In genomic region chr22:43993072-43993760, GRCh38 we compare ENCODE assay signal across 8 cellular contexts. TPM values are rescaled to one million over a fixed set of nuclear protein-coding genes. Genes with fewer than 3 reads are reported as not detected.
DNase-seq lines count a peak whose midpoint lies in the region; TF ChIP-seq lines count a peak whose summit lies in the region.

No MANE protein-coding gene starts in this region.

- peaks cover 41% of the 10 kb centered on the region for H3K79me1 ChIP-seq in mesenchymal stem cell (replicated peaks; ENCODE audit: low read length, poor library complexity, severe bottlenecking)

- no peak overlapping the region for H2BK120ac ChIP-seq in mesenchymal stem cell (ENCODE audit: low read depth, low read length)

- H3K4me1 ChIP-seq in A673 (ENCODE audit: insufficient read depth, low read length, poor library complexity, severe bottlenecking) (peaks cover 3% of the 10 kb centered on the region), mesenchymal stem cell (ENCODE audit: control insufficient read depth, insufficient read depth, low read depth, low read length) (no peaks in the 10 kb centered on the region)

- H4K8ac ChIP-seq in mesenchymal stem cell (ENCODE audit: low read length): no peak overlapping the region

- CTCF ChIA-PET in A673 (lab: Charles Lee): interaction anchor here (0.5 to 2.6 kb wide), 20 partner anchors 10 to 632 kb away, joined by 3 to 33 read pairs (median 3); partner anchors contain the start of genes SAMM50 and SHISAL1

- no peak overlapping the region for H3K14ac ChIP-seq in mesenchymal stem cell (ENCODE audit: low read length in 2 of 2)

- POLR2A ChIA-PET in A673 (lab: Charles Lee; ENCODE audit: low non-redundant PET): no interaction called here

- intact Hi-C loops in A673 (cut with micrococcal nuclease; ENCODE audit: unreplicated experiment): loop anchor here (1.0 to 10.0 kb wide), 2 partner anchors 362 to 633 kb away; no protein-coding TSS in a partner anchor

- no peak overlapping the region for H2BK5ac ChIP-seq in mesenchymal stem cell (ENCODE audit: low read depth, low read length, poor library complexity, severe bottlenecking)

- in situ Hi-C loops in GM13977 (cut with MboI; ENCODE audit: low pct_unique_long_range_greater_than_20kb, low sequenced_read_pairs, unreplicated experiment): loop anchor here (25.0 kb wide), 1 partner anchor 619 kb away; no protein-coding TSS in a partner anchor

- 47% methylated on average over 17 of the region's 20 CpGs for WGBS in mesenchymal stem cell

- no TSS peak for BruUV-seq in A673 (replicated peaks; lab: Mats Ljungman, UMichigan)

- DNase-seq in A673 (ENCODE audit: low spot score): peak; percentile 72
- peak; percentile 84 for DNase-seq in GM13977 (ENCODE audit: low spot score)
- DNase-seq in NCI-H345 treated with DMSO at 0.1 percent for 48 hours (lab: John Stamatoyannopoulos, UW; ENCODE audit: unreplicated experiment): peak; percentile 18
- DNase-seq in activated CD4-positive, alpha-beta T cell treated with anti-CD3 and anti-CD28 coated beads, Interleukin-2, amount 50 U/mL, for 48 hours: peak; percentile 55 to 68
- DNase-seq in effector CD4-positive, alpha-beta T cell: peak; percentile 46
- DNase-seq in mesenchymal stem cell: peak; percentile 60
- peak; percentile 34 to 40 for DNase-seq in stimulated activated CD8-positive, alpha-beta memory T cell treated with anti-CD3 and anti-CD28 coated beads, Interleukin-2, amount 100 ng/mL, for 48 hours (ENCODE audit: low read depth in 2 of 2)
- no peak for DNase-seq in middle frontal gyrus (ENCODE audit: extremely low spot score, low spot score)

- H3K23ac ChIP-seq in mesenchymal stem cell (ENCODE audit: low read length in 2 of 2): no peak overlapping the region

- H3K36me3 ChIP-seq in A673 (ENCODE audit: insufficient read depth, low read length, poor library complexity, severe bottlenecking): peaks cover 63% of the 10 kb centered on the region
- peaks cover 77 to 91% of the 10 kb centered on the region in 2 experiments for H3K36me3 ChIP-seq in mesenchymal stem cell (ENCODE audit: control insufficient read depth in 1 of 2, insufficient read depth in 2 of 2, low read depth in 1 of 2, low read length in 2 of 2)

- no peak overlapping the region for H2BK12ac ChIP-seq in mesenchymal stem cell (ENCODE audit: low read length in 2 of 2)

- H3K27me3 ChIP-seq in A673 (replicated peaks; ENCODE audit: insufficient read depth, low read depth, low read length, poor library complexity): no peaks in the 10 kb centered on the region
- H3K27me3 ChIP-seq in mesenchymal stem cell (ENCODE audit: control insufficient read depth in 1 of 2, insufficient read depth in 1 of 2, low read length in 2 of 2): no peaks in the 10 kb centered on the region

- no peak overlapping the region for H3K18ac ChIP-seq in mesenchymal stem cell (ENCODE audit: low read depth in 1 of 2, low read length in 2 of 2)

- no peak overlapping the region for H4K91ac ChIP-seq in mesenchymal stem cell (ENCODE audit: low read length)

- peak overlapping the region; percentile 50 for H3K9ac ChIP-seq in mesenchymal stem cell (ENCODE audit: low read length)

- TF ChIP-seq CTCF in A673 (conservative IDR thresholded peaks at IDR 0.05; ENCODE audit: low read depth, low read length) (peak; percentile 95), GM13977 (IDR thresholded peaks at IDR 0.05; ENCODE audit: extremely low read depth, insufficient read depth, missing control alignments) (peak; percentile 98)

- H3K27ac ChIP-seq in A673 (ENCODE audit: low read depth, low read length, poor library complexity, severe bottlenecking) (no peak overlapping the region), mesenchymal stem cell (ENCODE audit: low read length, poor library complexity, severe bottlenecking) (no peak overlapping the region)

- H2BK15ac ChIP-seq in mesenchymal stem cell (ENCODE audit: low read depth, poor library complexity, severe bottlenecking): no peak overlapping the region

- no peak overlapping the region for H3K4ac ChIP-seq in mesenchymal stem cell (ENCODE audit: low read depth in 1 of 2, low read length in 2 of 2)

- H3K4me3 ChIP-seq in A673 (ENCODE audit: low read depth, low read length, poor library complexity, severe bottlenecking) (no peak overlapping the region), mesenchymal stem cell (ENCODE audit: insufficient read depth in 1 of 2, low read depth in 1 of 2, low read length in 2 of 2) (no peak overlapping the region)

- H3K9me3 ChIP-seq in A673 (ENCODE audit: low read depth, low read length, poor library complexity, severe bottlenecking): no peaks in the 10 kb centered on the region
- H3K9me3 ChIP-seq in mesenchymal stem cell (ENCODE audit: control insufficient read depth, low read length): no peaks in the 10 kb centered on the region

- H3K4me2 ChIP-seq in mesenchymal stem cell (ENCODE audit: low read length, poor library complexity, severe bottlenecking): no peak overlapping the region

- no peak overlapping the region for H2AK5ac ChIP-seq in mesenchymal stem cell (ENCODE audit: low read length, severe bottlenecking)

- no peak overlapping the region for H2AFZ ChIP-seq in mesenchymal stem cell (ENCODE audit: low read depth, low read length)

RNA-seq across cellular contexts. Expression of gene PARVB, which starts 30.9 kb away (rescaled TPM):
- total RNA-seq in A673 (2021): 18.3 and 18.4 TPM in 2 replicates
- 14.6 TPM for polyA plus RNA-seq in mesenchymal stem cell (2013, experiment 1 of 2)
- 13.4 TPM for polyA plus RNA-seq in mesenchymal stem cell (2013, experiment 2 of 2)

RNA-seq across cellular contexts. Expression of gene SAMM50, which starts 38.0 kb away (rescaled TPM):
- total RNA-seq in A673 (2021): 63.1 and 67.2 TPM in 2 replicates
- polyA plus RNA-seq in mesenchymal stem cell (2013, experiment 1 of 2): 31.9 TPM
- 31.7 TPM for polyA plus RNA-seq in mesenchymal stem cell (2013, experiment 2 of 2)
